Comparison of ENCODE assay signal across 27 cellular contexts in the genomic region with DNA sequence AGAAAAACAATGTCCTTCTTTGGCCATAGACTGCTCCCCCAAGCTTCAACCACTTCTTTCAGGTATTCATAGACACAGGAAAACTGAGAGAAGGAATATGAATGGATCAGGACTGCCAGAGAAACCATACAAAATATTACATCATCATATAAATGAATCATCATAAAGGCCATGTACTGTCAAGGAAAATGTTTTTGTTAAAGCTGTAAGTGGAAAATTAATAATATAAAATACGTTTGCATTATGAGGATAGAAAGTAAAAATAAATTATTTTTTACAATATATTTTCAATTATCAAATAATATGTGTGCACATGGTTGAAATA.
A peak's percentile ranks its signal among the peaks of the same experiment; 100 is the strongest.
DNase-seq lines count a peak whose midpoint lies in the region; ATAC-seq, FAIRE-seq and TF ChIP-seq lines count a peak whose summit lies in the region.
"Had no signal": no experiment of that assay in that cellular context is flagged by ENCODE, and none has a peak within 500 bp of the region (broad histone marks: within the 10 kb centered on the region; RNA-seq: fewer than 3 reads in every experiment).

No MANE protein-coding gene starts in this region.

- TF ChIP-seq EP300 in HepG2 (IDR thresholded peaks at IDR 0.05; ENCODE audit: low read depth in 2 of 2, low read length in 2 of 2) (no peak), HepG2 (CRISPR knock-in tag; IDR thresholded peaks at IDR 0.05; ENCODE audit: borderline replicate concordance) (no peak)

- H3K4me3 ChIP-seq in HepG2 (replicated peaks in 1 of 3; ENCODE audit: insufficient read depth in 1 of 3, low read depth in 2 of 3, low read length in 3 of 3) (no peak overlapping the region), right lobe of liver (no peak overlapping the region), mammary epithelial cell (replicated peaks in 1 of 3; ENCODE audit: insufficient read depth in 1 of 3, low read depth in 2 of 3, low read length in 3 of 3) (no peak overlapping the region)
- H3K4me3 ChIP-seq: heart left ventricle, tibial artery had no signal

- no peak overlapping the region for H2AFZ ChIP-seq in HepG2 (ENCODE audit: low read length)
- no peak overlapping the region for H2AFZ ChIP-seq in mammary epithelial cell (ENCODE audit: low read depth, low read length)

- H3K9me3 ChIP-seq in HepG2 (ENCODE audit: low read length) = peaks cover 13% of the 10 kb centered on the region; the same call in 1 of the 2 replicates
- no peaks in the 10 kb centered on the region for H3K9me3 ChIP-seq in right lobe of liver
- no peaks in the 10 kb centered on the region for H3K9me3 ChIP-seq in mammary epithelial cell (replicated peaks; ENCODE audit: insufficient read depth, low read length)

- H3K27me3 Mint-ChIP-seq in stimulated activated memory B cell treated with anti-CD40 and anti-IgM and Interleukin-4, amounts not matched to agents 10 μg/mL and 1 μg/mL and 100 μg/mL, for 72 hours = no peaks in the 10 kb centered on the region
- H3K27me3 Mint-ChIP-seq: CD4-positive, CD25-positive, alpha-beta regulatory T cell had no signal

- H3K4me2 ChIP-seq in HepG2 (ENCODE audit: low read depth, low read length) (no peak overlapping the region), mammary epithelial cell (ENCODE audit: insufficient read depth, low read depth, low read length) (no peak overlapping the region)

- H3K27me3 ChIP-seq in HepG2 (ENCODE audit: control insufficient read depth in 1 of 2, insufficient read depth in 2 of 2, low read length in 2 of 2) = no peaks in the 10 kb centered on the region
- no peaks in the 10 kb centered on the region for H3K27me3 ChIP-seq in right lobe of liver
- H3K27me3 ChIP-seq in mammary epithelial cell (ENCODE audit: insufficient read depth, low read length) = no peaks in the 10 kb centered on the region
- H3K27me3 ChIP-seq: brain microvascular endothelial cell, heart left ventricle, tibial artery had no signal

- CTCF ChIA-PET in HepG2 (lab: Yijun Ruan, JAX; ENCODE audit: low intra/inter-chr PET ratio, low total read pairs) = no interaction called here
- CTCF ChIA-PET in mammary epithelial cell (lab: Charles Lee; ENCODE audit: low non-redundant PET) = no interaction called here

- TF ChIP-seq POLR2A in HepG2 (IDR thresholded peaks at IDR 0.05; ENCODE audit: insufficient read depth in 1 of 2, low read depth in 2 of 2, low read length in 2 of 2) (no peak), right lobe of liver (IDR thresholded peaks at IDR 0.05) (no peak)

- H3K9ac ChIP-seq in HepG2 (ENCODE audit: insufficient read depth, low read depth, low read length) (no peak overlapping the region), mammary epithelial cell (ENCODE audit: insufficient read depth, low read length) (no peak overlapping the region)

- H3K79me2 ChIP-seq in HepG2 (ENCODE audit: insufficient read depth, low read length) (no peaks in the 10 kb centered on the region), mammary epithelial cell (ENCODE audit: insufficient read depth, low read length) (no peaks in the 10 kb centered on the region)

- no peak overlapping the region for H3K27ac ChIP-seq in HepG2 (ENCODE audit: extremely low read length, insufficient read depth, low read length)
- H3K27ac ChIP-seq in right lobe of liver = no peak overlapping the region
- H3K27ac ChIP-seq in mammary epithelial cell (ENCODE audit: insufficient read depth, low read depth, low read length) = no peak overlapping the region
- H3K27ac ChIP-seq: 22Rv1, brain microvascular endothelial cell, heart left ventricle, tibial artery, VCaP had no signal

- dilution Hi-C loops in mammary epithelial cell (cut with HindIII; ENCODE audit: low sequenced_read_pairs) = no loop called here

- BruUV-seq in HepG2 (replicated peaks; lab: Mats Ljungman, UMichigan) = no TSS peak
- no TSS peak for BruUV-seq in mammary epithelial cell (replicated peaks; lab: Mats Ljungman, UMichigan)

- no peak overlapping the region for H3K4me3 Mint-ChIP-seq in stimulated activated memory B cell treated with anti-CD40 and anti-IgM and Interleukin-4, amounts not matched to agents 10 μg/mL and 1 μg/mL and 100 μg/mL, for 72 hours
- H3K4me3 Mint-ChIP-seq: CD4-positive, CD25-positive, alpha-beta regulatory T cell; natural killer cell had no signal

- DNase-seq in DMS53 treated with DMSO at 0.1 percent for 48 hours (lab: John Stamatoyannopoulos, UW; ENCODE audit: unreplicated experiment) (peak; percentile 18), DMS53 (lab: John Stamatoyannopoulos, UW) (no peak), HepG2 (ENCODE audit: low spot score) (no peak), right lobe of liver (no peak), mammary epithelial cell (peak; percentile 37), EL (no peak)
- DNase-seq: activated CD4-positive, alpha-beta T cell treated with anti-CD3 and anti-CD28 coated beads for 48 hours; activated gamma-delta T cell; amniotic stem cell; brain microvascular endothelial cell; effector CD4-positive, alpha-beta T cell; foreskin fibroblast; GOT3; heart left ventricle; KBM-7; kidney; natural killer cell; NCI-H1436; NCI-H774; occipital lobe; tibial artery had no signal

- H4K20me1 ChIP-seq in HepG2 (ENCODE audit: insufficient read depth, low read length) = no peaks in the 10 kb centered on the region
- H4K20me1 ChIP-seq in mammary epithelial cell (ENCODE audit: insufficient read depth, low read length) = no peaks in the 10 kb centered on the region

- ATAC-seq in HepG2 (no peak), right lobe of liver (no peak), HG03571 (IDR thresholded peaks at IDR 0.05; ENCODE audit: unreplicated experiment) (no peak)
- no peak for ATAC-seq in stimulated activated memory B cell treated with anti-CD40 and anti-IgM and Interleukin-4, amounts not matched to agents 10 μg/mL and 1 μg/mL and 100 μg/mL, for 72 hours
- ATAC-seq: heart left ventricle had no signal

- H3K36me3 Mint-ChIP-seq in stimulated activated memory B cell treated with anti-CD40 and anti-IgM and Interleukin-4, amounts not matched to agents 10 μg/mL and 1 μg/mL and 100 μg/mL, for 72 hours = no peaks in the 10 kb centered on the region
- H3K36me3 Mint-ChIP-seq: CD4-positive, CD25-positive, alpha-beta regulatory T cell; natural killer cell had no signal

- H3K9me3 Mint-ChIP-seq in stimulated activated memory B cell treated with anti-CD40 and anti-IgM and Interleukin-4, amounts not matched to agents 10 μg/mL and 1 μg/mL and 100 μg/mL, for 72 hours = peaks cover 7% of the 10 kb centered on the region

- H3K36me3 ChIP-seq in HepG2 (replicated peaks in 1 of 2; ENCODE audit: control insufficient read depth in 1 of 2, insufficient read depth in 2 of 2, low read length in 2 of 2) = no peaks in the 10 kb centered on the region
- H3K36me3 ChIP-seq in right lobe of liver = no peaks in the 10 kb centered on the region
- no peaks in the 10 kb centered on the region for H3K36me3 ChIP-seq in mammary epithelial cell (ENCODE audit: insufficient read depth, low read length)
- H3K36me3 ChIP-seq: brain microvascular endothelial cell, heart left ventricle had no signal

- H3K27ac Mint-ChIP-seq in stimulated activated memory B cell treated with anti-CD40 and anti-IgM and Interleukin-4, amounts not matched to agents 10 μg/mL and 1 μg/mL and 100 μg/mL, for 72 hours = peak overlapping the region; percentile 18
- H3K27ac Mint-ChIP-seq: natural killer cell had no signal

- intact Hi-C loops in HepG2 (cut with micrococcal nuclease; ENCODE audit: unreplicated experiment) = no loop called here
- intact Hi-C loops in right lobe of liver (cut with DNase I) = no loop called here
- intact Hi-C loops in mammary epithelial cell (cut with micrococcal nuclease) = no loop called here

- in situ Hi-C loops in HepG2 (cut with HindIII; ENCODE audit: extremely low pct_ligation_motif_present, low pct_unique_long_range_greater_than_20kb) = no loop called here
- in situ Hi-C loops in mammary epithelial cell (cut with MboI; ENCODE audit: low sequenced_read_pairs in 2 of 2) = no loop called here

- no peak for TF ChIP-seq RAD21 in HepG2 (CRISPR knock-in tag; IDR thresholded peaks at IDR 0.05)

- FAIRE-seq in HepG2 (lab: Jason Lieb, UNC) = no peak
- FAIRE-seq: colon, kidney had no signal

- WGBS in HepG2 (ENCODE audit: low lambda C conversion rate) = 0% methylated on average over 1 of the region's 1 CpG
- 27% methylated on average over 1 of the region's 1 CpG for WGBS in right lobe of liver (ENCODE audit: insufficient coverage, low coverage, low lambda C conversion rate, missing lambda C conversion rate)
- WGBS in mammary epithelial cell (ENCODE audit: low coverage, missing lambda C conversion rate) = 52% methylated on average over 1 of the region's 1 CpG

- TF ChIP-seq CTCF in HepG2 (CRISPR knock-in tag; IDR thresholded peaks at IDR 0.05) (no peak), right lobe of liver (IDR thresholded peaks at IDR 0.05) (no peak), mammary epithelial cell (conservative IDR thresholded peaks at IDR 0.05 in 1 of 2, IDR thresholded peaks at IDR 0.05 in 1 of 2; ENCODE audit: extremely low read depth in 1 of 2, insufficient read depth in 1 of 2, low read depth in 1 of 2, low read length in 2 of 2) (no peak)

- H3K4me1 ChIP-seq in HepG2 (ENCODE audit: insufficient read depth, low read length) (no peaks in the 10 kb centered on the region), right lobe of liver (no peaks in the 10 kb centered on the region), mammary epithelial cell (ENCODE audit: insufficient read depth, low read length) (peaks cover 11% of the 10 kb centered on the region)
- H3K4me1 ChIP-seq: heart left ventricle, tibial artery had no signal

- POLR2A ChIA-PET in HepG2 (lab: Yijun Ruan, JAX) = no interaction called here

- H3K4me1 Mint-ChIP-seq in stimulated activated memory B cell treated with anti-CD40 and anti-IgM and Interleukin-4, amounts not matched to agents 10 μg/mL and 1 μg/mL and 100 μg/mL, for 72 hours = no peaks in the 10 kb centered on the region

Comparison
In these comparisons a context has a peak if more than half of its experiments do, and no peak if none do; other contexts are left out.
1. DNase-seq: peak in DMS53 treated with DMSO at 0.1 percent for 48 hours (single experiment) and mammary epithelial cell (single experiment); none in DMS53 (single experiment), HepG2 (single experiment), right lobe of liver (0 of 3) and EL (single experiment).